ENCODE assay signal across 8 cellular contexts in genomic region chr1:86018311-86018923, GRCh38.
DNase-seq lines count a peak whose midpoint lies in the region; ATAC-seq, FAIRE-seq and TF ChIP-seq lines count a peak whose summit lies in the region.

No MANE protein-coding gene starts in this region.

- H3K9me3 ChIP-seq in K562 (replicated peaks; ENCODE audit: control insufficient read depth, insufficient read depth, low read depth, low read length) (no peaks in the 10 kb centered on the region), lower lobe of right lung (no peaks in the 10 kb centered on the region)

- no TSS peak for BruUV-seq in K562 (replicated peaks; lab: Mats Ljungman, UMichigan)

- no peaks in the 10 kb centered on the region for H4K20me1 ChIP-seq in K562 (replicated peaks; ENCODE audit: control insufficient read depth, insufficient read depth, low read length)

- H3K27me3 ChIP-seq in K562 (ENCODE audit: control insufficient read depth in 2 of 2, insufficient read depth in 2 of 2, low read length in 2 of 2) (no peaks in the 10 kb centered on the region), lower lobe of right lung (ENCODE audit: low read depth) (no peaks in the 10 kb centered on the region)

- CTCF ChIA-PET in AG04449 (lab: Yijun Ruan, JAX) (interaction anchor here (0.6 to 3.1 kb wide), 45 partner anchors 8 to 712 kb away, joined by 3 to 31 read pairs (median 4); no protein-coding TSS in a partner anchor), K562 (lab: Yijun Ruan, JAX; ENCODE audit: low intra/inter-chr PET ratio) (interaction anchor here (0.9 kb wide), 1 partner anchor 710 kb away, joined by 3 read pairs; no protein-coding TSS in a partner anchor)

- H3K4me3 ChIP-seq in AG04449 (ENCODE audit: low read depth, low read length) = no peak overlapping the region
- no peak overlapping the region for H3K4me3 ChIP-seq in K562
- no peak overlapping the region for H3K4me3 ChIP-seq in lower lobe of right lung

- peak; percentile 59 for TF ChIP-seq CTCF in AG04449 (IDR thresholded peaks at IDR 0.05; ENCODE audit: insufficient read depth, low read length, missing control alignments)
- TF ChIP-seq CTCF in K562 (IDR thresholded peaks at IDR 0.05 in 2 of 3, conservative IDR thresholded peaks at IDR 0.05 in 1 of 3; ENCODE audit: insufficient read depth in 2 of 3, low read depth in 1 of 3, low read length in 3 of 3) = peak in 2 of 3 experiments; percentile 49 to 55; a peak in 4 of 6 replicates
- peak; percentile 71 for TF ChIP-seq CTCF in lower lobe of right lung (IDR thresholded peaks at IDR 0.05)

- WGBS in K562 (ENCODE audit: insufficient coverage, low coverage, missing lambda C conversion rate) = 0% methylated on average over 2 of the region's 2 CpGs

- in situ Hi-C loops in K562 (cut with MboI) = no loop called here

- no peak for TF ChIP-seq EP300 in K562 (IDR thresholded peaks at IDR 0.05; ENCODE audit: low read length)

- H3K4me1 ChIP-seq in K562 (replicated peaks in 1 of 2; ENCODE audit: control insufficient read depth in 2 of 2, insufficient read depth in 2 of 2, low read length in 2 of 2) (no peaks in the 10 kb centered on the region), lower lobe of right lung (no peaks in the 10 kb centered on the region)

- no peak overlapping the region for H3K4me2 ChIP-seq in K562 (ENCODE audit: insufficient read depth, low read length)

- POLR2A ChIA-PET in AG04449 (lab: Yijun Ruan, JAX) = interaction anchor here (0.9 kb wide), 1 partner anchor 434 kb away, joined by 4 read pairs; no protein-coding TSS in a partner anchor
- POLR2A ChIA-PET in K562 (lab: Yijun Ruan, JAX) = no interaction called here

- DNase-seq in AG04449 (ENCODE audit: low read depth, low spot score) (no peak), NCI-H1694 treated with DMSO at 0.1 percent for 48 hours (lab: John Stamatoyannopoulos, UW) (peak; percentile 40), K562 (ENCODE audit: extremely low read depth in 1 of 4, low spot score in 3 of 4) (peak; percentile 7 to 22 (median 20)), lower lobe of right lung (no peak), NCI-H226 (no peak)
- DNase-seq in activated effector memory CD4-positive, alpha-beta T cell treated with anti-CD3 and anti-CD28 coated beads, Interleukin-2, amount 50 U/mL, for 16 hours = no peak

- peak; percentile 38 to 58; a peak in 3 of 4 replicates for TF ChIP-seq RAD21 in K562 (CRISPR knock-in tag; conservative IDR thresholded peaks at IDR 0.05 in 1 of 2, IDR thresholded peaks at IDR 0.05 in 1 of 2)

- peak; percentile 71 for ATAC-seq in HG02588 (IDR thresholded peaks at IDR 0.05; ENCODE audit: unreplicated experiment)
- ATAC-seq in K562 = peak; percentile 39; the same call in 1 of the 3 replicates
- no peak for ATAC-seq in lower lobe of right lung

- H2AFZ ChIP-seq in K562 (ENCODE audit: low read depth, low read length) = no peak overlapping the region

- intact Hi-C loops in K562 (cut with micrococcal nuclease) (loop anchor here (1.0 to 2.0 kb wide), 2 partner anchors 406 to 710 kb away; no protein-coding TSS in a partner anchor), lower lobe of right lung (cut with DNase I) (no loop called here)

- no peaks in the 10 kb centered on the region for H3K36me3 ChIP-seq in K562 (ENCODE audit: control insufficient read depth, insufficient read depth, low read length)
- no peaks in the 10 kb centered on the region for H3K36me3 ChIP-seq in lower lobe of right lung

- H3K79me2 ChIP-seq in K562 (ENCODE audit: control insufficient read depth, insufficient read depth, low read length) = no peaks in the 10 kb centered on the region

- H3K9ac ChIP-seq in K562 (ENCODE audit: insufficient read depth in 1 of 2, low read depth in 2 of 2, low read length in 2 of 2) = no peak overlapping the region

- H3K27ac ChIP-seq in K562 (ENCODE audit: extremely low read depth, low read depth, low read length) (no peak overlapping the region), lower lobe of right lung (no peak overlapping the region)

- TF ChIP-seq POLR2A in K562 (conservative IDR thresholded peaks at IDR 0.05) = no peak

- FAIRE-seq in G401.6 (lab: Jason Lieb, UNC) (peak; percentile 92), K562 (lab: Jason Lieb, UNC) (no peak)

- H3K9me1 ChIP-seq in K562 (ENCODE audit: control insufficient read depth, insufficient read depth, low read length) = no peaks in the 10 kb centered on the region

TF ChIP-seq in K562, 482 proteins besides CTCF, POLR2A, EP300 and RAD21:
- TF ChIP-seq RBM34 (IDR thresholded peaks at IDR 0.05; ENCODE audit: borderline replicate concordance, insufficient read depth, low read length) = no peak
- TF ChIP-seq FOXJ3 (CRISPR knock-in tag; IDR thresholded peaks at IDR 0.05) = no peak
- TF ChIP-seq PHF8 (IDR thresholded peaks at IDR 0.05; ENCODE audit: borderline replicate concordance, low read length) = no peak
- no peak for TF ChIP-seq HINFP (tag; conservative IDR thresholded peaks at IDR 0.05; ENCODE audit: low read depth)
- no peak for TF ChIP-seq TCF15 (CRISPR knock-in tag; IDR thresholded peaks at IDR 0.05)
- no peak for TF ChIP-seq ARNT (IDR thresholded peaks at IDR 0.05)
- TF ChIP-seq POLR2H (tag; IDR thresholded peaks at IDR 0.05; ENCODE audit: low read depth) = no peak

Comparison
In these comparisons a context has a peak if more than half of its experiments do, and no peak if none do; other contexts are left out.
1. DNase-seq: peak in NCI-H1694 treated with DMSO at 0.1 percent for 48 hours (single experiment) and K562 (4 of 4); none in AG04449 (single experiment), lower lobe of right lung (single experiment), NCI-H226 (single experiment) and activated effector memory CD4-positive, alpha-beta T cell treated with anti-CD3 and anti-CD28 coated beads, Interleukin-2, amount 50 U/mL, for 16 hours (single experiment).
2. ATAC-seq: peak in HG02588 (single experiment) and K562 (single experiment); none in lower lobe of right lung (0 of 2).
3. Peak in every context shown above with its lines, with median percentiles within 50 percentile points of each other: CTCF ChIP-seq.